In genomic region chr11:73597956-73598718, GRCh38 we compare ENCODE assay signal across 1 cellular context.
TF ChIP-seq lines count a peak whose summit lies in the region.

TSS of gene FAM168A (minus strand) at chr11:73598112. CDS start at chr11:73468474, 129,638 bp downstream.

TF ChIP-seq in WTC11, 78 proteins besides CTCF, POLR2A, EP300 and RAD21 (continued from another document):
- no peak for TF ChIP-seq ZNF425 (CRISPR knock-in tag; conservative IDR thresholded peaks at IDR 0.05)
- TF ChIP-seq, protein P1, sequence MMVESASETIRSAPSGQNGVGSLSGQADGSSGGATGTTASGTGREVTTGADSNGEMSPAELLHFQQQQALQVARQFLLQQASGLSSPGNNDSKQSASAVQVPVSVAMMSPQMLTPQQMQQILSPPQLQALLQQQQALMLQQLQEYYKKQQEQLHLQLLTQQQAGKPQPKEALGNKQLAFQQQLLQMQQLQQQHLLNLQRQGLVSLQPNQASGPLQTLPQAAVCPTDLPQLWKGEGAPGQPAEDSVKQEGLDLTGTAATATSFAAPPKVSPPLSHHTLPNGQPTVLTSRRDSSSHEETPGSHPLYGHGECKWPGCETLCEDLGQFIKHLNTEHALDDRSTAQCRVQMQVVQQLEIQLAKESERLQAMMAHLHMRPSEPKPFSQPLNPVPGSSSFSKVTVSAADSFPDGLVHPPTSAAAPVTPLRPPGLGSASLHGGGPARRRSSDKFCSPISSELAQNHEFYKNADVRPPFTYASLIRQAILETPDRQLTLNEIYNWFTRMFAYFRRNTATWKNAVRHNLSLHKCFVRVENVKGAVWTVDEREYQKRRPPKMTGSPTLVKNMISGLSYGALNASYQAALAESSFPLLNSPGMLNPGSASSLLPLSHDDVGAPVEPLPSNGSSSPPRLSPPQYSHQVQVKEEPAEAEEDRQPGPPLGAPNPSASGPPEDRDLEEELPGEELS (CRISPR knock-in tag; IDR thresholded peaks at IDR 0.05) = no peak
- no peak for TF ChIP-seq RORB (CRISPR knock-in tag; IDR thresholded peaks at IDR 0.05)
- TF ChIP-seq OVOL2 (CRISPR knock-in tag; IDR thresholded peaks at IDR 0.05; ENCODE audit: borderline replicate concordance) = no peak
- TF ChIP-seq E2F1 (CRISPR knock-in tag; IDR thresholded peaks at IDR 0.05) = no peak
- no peak for TF ChIP-seq ZMAT4 (CRISPR knock-in tag; IDR thresholded peaks at IDR 0.05)
- TF ChIP-seq CREM (CRISPR knock-in tag; IDR thresholded peaks at IDR 0.05) = 0 out of 2 replicates have a peak, but pooled peaks have one; percentile 46
- TF ChIP-seq, protein P2, sequence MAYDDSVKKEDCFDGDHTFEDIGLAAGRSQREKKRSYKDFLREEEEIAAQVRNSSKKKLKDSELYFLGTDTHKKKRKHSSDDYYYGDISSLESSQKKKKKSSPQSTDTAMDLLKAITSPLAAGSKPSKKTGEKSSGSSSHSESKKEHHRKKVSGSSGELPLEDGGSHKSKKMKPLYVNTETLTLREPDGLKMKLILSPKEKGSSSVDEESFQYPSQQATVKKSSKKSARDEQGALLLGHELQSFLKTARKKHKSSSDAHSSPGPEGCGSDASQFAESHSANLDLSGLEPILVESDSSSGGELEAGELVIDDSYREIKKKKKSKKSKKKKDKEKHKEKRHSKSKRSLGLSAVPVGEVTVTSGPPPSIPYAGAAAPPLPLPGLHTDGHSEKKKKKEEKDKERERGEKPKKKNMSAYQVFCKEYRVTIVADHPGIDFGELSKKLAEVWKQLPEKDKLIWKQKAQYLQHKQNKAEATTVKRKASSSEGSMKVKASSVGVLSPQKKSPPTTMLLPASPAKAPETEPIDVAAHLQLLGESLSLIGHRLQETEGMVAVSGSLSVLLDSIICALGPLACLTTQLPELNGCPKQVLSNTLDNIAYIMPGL (CRISPR knock-in tag; IDR thresholded peaks at IDR 0.05) = peak; percentile 95; the same call in 1 of the 2 replicates
- TF ChIP-seq E2F4 (CRISPR knock-in tag; IDR thresholded peaks at IDR 0.05; ENCODE audit: borderline replicate concordance, low read depth) = 0 out of 2 replicates have a peak, but pooled peaks have one; percentile 42
- peak; percentile 85; the same call in 1 of the 2 replicates for TF ChIP-seq FOXP1 (CRISPR knock-in tag; IDR thresholded peaks at IDR 0.05; ENCODE audit: borderline replicate concordance)
- no peak for TF ChIP-seq ZNF138 (CRISPR knock-in tag; conservative IDR thresholded peaks at IDR 0.05)
- no peak for TF ChIP-seq ZNF423 (CRISPR knock-in tag; IDR thresholded peaks at IDR 0.05)
- no peak for TF ChIP-seq SMAD4 (CRISPR knock-in tag; IDR thresholded peaks at IDR 0.05)
- peak; percentile 78 for TF ChIP-seq SP1 (CRISPR knock-in tag; conservative IDR thresholded peaks at IDR 0.05)
- TF ChIP-seq TEAD4 (CRISPR knock-in tag; IDR thresholded peaks at IDR 0.05) = no peak
- no peak for TF ChIP-seq GTF2I (CRISPR knock-in tag; conservative IDR thresholded peaks at IDR 0.05)
- TF ChIP-seq, protein P3, sequence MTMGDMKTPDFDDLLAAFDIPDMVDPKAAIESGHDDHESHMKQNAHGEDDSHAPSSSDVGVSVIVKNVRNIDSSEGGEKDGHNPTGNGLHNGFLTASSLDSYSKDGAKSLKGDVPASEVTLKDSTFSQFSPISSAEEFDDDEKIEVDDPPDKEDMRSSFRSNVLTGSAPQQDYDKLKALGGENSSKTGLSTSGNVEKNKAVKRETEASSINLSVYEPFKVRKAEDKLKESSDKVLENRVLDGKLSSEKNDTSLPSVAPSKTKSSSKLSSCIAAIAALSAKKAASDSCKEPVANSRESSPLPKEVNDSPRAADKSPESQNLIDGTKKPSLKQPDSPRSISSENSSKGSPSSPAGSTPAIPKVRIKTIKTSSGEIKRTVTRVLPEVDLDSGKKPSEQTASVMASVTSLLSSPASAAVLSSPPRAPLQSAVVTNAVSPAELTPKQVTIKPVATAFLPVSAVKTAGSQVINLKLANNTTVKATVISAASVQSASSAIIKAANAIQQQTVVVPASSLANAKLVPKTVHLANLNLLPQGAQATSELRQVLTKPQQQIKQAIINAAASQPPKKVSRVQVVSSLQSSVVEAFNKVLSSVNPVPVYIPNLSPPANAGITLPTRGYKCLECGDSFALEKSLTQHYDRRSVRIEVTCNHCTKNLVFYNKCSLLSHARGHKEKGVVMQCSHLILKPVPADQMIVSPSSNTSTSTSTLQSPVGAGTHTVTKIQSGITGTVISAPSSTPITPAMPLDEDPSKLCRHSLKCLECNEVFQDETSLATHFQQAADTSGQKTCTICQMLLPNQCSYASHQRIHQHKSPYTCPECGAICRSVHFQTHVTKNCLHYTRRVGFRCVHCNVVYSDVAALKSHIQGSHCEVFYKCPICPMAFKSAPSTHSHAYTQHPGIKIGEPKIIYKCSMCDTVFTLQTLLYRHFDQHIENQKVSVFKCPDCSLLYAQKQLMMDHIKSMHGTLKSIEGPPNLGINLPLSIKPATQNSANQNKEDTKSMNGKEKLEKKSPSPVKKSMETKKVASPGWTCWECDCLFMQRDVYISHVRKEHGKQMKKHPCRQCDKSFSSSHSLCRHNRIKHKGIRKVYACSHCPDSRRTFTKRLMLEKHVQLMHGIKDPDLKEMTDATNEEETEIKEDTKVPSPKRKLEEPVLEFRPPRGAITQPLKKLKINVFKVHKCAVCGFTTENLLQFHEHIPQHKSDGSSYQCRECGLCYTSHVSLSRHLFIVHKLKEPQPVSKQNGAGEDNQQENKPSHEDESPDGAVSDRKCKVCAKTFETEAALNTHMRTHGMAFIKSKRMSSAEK (CRISPR knock-in tag; IDR thresholded peaks at IDR 0.05; ENCODE audit: borderline replicate concordance) = no peak
- TF ChIP-seq FOXJ3 (CRISPR knock-in tag; IDR thresholded peaks at IDR 0.05; ENCODE audit: borderline replicate concordance) = no peak
- TF ChIP-seq RELA (CRISPR knock-in tag; IDR thresholded peaks at IDR 0.05; ENCODE audit: borderline replicate concordance) = no peak
- TF ChIP-seq, protein P4, sequence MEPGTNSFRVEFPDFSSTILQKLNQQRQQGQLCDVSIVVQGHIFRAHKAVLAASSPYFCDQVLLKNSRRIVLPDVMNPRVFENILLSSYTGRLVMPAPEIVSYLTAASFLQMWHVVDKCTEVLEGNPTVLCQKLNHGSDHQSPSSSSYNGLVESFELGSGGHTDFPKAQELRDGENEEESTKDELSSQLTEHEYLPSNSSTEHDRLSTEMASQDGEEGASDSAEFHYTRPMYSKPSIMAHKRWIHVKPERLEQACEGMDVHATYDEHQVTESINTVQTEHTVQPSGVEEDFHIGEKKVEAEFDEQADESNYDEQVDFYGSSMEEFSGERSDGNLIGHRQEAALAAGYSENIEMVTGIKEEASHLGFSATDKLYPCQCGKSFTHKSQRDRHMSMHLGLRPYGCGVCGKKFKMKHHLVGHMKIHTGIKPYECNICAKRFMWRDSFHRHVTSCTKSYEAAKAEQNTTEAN (CRISPR knock-in tag; IDR thresholded peaks at IDR 0.05) = no peak; the same call in 1 of the 2 replicates
- TF ChIP-seq GRHL2 (CRISPR knock-in tag; IDR thresholded peaks at IDR 0.05; ENCODE audit: insufficient replicate concordance, severe bottlenecking) = no peak
- no peak for TF ChIP-seq JAZF1 (CRISPR knock-in tag; IDR thresholded peaks at IDR 0.05)
- TF ChIP-seq ZNF263 (CRISPR knock-in tag; IDR thresholded peaks at IDR 0.05; ENCODE audit: low read depth) = no peak
- TF ChIP-seq NFYB (CRISPR knock-in tag; conservative IDR thresholded peaks at IDR 0.05; ENCODE audit: low read depth) = no peak
- peak; percentile 55; the same call in 1 of the 2 replicates for TF ChIP-seq ZNF232 (CRISPR knock-in tag; IDR thresholded peaks at IDR 0.05)
- TF ChIP-seq MYBL2 (CRISPR knock-in tag; IDR thresholded peaks at IDR 0.05) = no peak
- TF ChIP-seq CBFB (CRISPR knock-in tag; IDR thresholded peaks at IDR 0.05; ENCODE audit: low read depth) = no peak
- TF ChIP-seq ATF2 (CRISPR knock-in tag; IDR thresholded peaks at IDR 0.05; ENCODE audit: borderline replicate concordance, low read depth) = no peak
- 0 out of 2 replicates have a peak, but pooled peaks have one; percentile 25 for TF ChIP-seq ETV6 (CRISPR knock-in tag; IDR thresholded peaks at IDR 0.05)
- no peak for TF ChIP-seq TP53 (CRISPR knock-in tag; IDR thresholded peaks at IDR 0.05)
- no peak for TF ChIP-seq ATF3 (CRISPR knock-in tag; conservative IDR thresholded peaks at IDR 0.05)
- TF ChIP-seq NFATC4 (CRISPR knock-in tag; IDR thresholded peaks at IDR 0.05) = no peak
- no peak for TF ChIP-seq HMGA2 (CRISPR knock-in tag; IDR thresholded peaks at IDR 0.05)
- TF ChIP-seq GABPB1 (CRISPR knock-in tag; IDR thresholded peaks at IDR 0.05) = peak; percentile 55
- no peak for TF ChIP-seq MLX (CRISPR knock-in tag; IDR thresholded peaks at IDR 0.05)
- TF ChIP-seq ESRRA (CRISPR knock-in tag; IDR thresholded peaks at IDR 0.05; ENCODE audit: borderline replicate concordance) = no peak
- TF ChIP-seq, protein P5, sequence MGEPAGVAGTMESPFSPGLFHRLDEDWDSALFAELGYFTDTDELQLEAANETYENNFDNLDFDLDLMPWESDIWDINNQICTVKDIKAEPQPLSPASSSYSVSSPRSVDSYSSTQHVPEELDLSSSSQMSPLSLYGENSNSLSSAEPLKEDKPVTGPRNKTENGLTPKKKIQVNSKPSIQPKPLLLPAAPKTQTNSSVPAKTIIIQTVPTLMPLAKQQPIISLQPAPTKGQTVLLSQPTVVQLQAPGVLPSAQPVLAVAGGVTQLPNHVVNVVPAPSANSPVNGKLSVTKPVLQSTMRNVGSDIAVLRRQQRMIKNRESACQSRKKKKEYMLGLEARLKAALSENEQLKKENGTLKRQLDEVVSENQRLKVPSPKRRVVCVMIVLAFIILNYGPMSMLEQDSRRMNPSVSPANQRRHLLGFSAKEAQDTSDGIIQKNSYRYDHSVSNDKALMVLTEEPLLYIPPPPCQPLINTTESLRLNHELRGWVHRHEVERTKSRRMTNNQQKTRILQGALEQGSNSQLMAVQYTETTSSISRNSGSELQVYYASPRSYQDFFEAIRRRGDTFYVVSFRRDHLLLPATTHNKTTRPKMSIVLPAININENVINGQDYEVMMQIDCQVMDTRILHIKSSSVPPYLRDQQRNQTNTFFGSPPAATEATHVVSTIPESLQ (CRISPR knock-in tag; IDR thresholded peaks at IDR 0.05) = no peak
- TF ChIP-seq NR1H2 (CRISPR knock-in tag; IDR thresholded peaks at IDR 0.05) = no peak
- no peak for TF ChIP-seq ELF4 (CRISPR knock-in tag; IDR thresholded peaks at IDR 0.05; ENCODE audit: low read depth)
